ENCODE assay signal across 27 cellular contexts in the genomic region with DNA sequence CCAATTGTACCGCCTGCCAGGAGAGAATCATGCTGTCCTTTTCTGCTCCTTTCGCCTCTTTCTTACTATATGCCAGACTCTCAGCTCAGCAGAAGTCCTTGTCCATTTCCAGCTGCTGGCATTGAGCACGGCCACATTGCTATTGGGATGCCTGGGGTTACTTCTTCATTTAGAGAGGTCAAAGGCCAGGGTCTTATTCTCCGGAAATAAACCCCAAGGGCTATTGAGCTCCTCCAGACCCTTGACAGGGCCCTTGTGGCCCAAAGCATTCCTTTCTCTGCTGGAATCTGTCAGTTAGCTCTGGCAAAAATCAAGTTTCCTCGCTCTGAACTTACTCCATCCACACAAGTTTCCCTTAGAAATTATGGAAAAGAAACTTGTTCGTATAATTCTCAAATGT. TPM values are rescaled to one million over a fixed set of nuclear protein-coding genes. Genes with fewer than 3 reads are reported as not detected.
"Had no signal": no experiment of that assay in that cellular context is flagged by ENCODE, and none has a peak within 500 bp of the region (broad histone marks: within the 10 kb centered on the region; RNA-seq: fewer than 3 reads in every experiment).

No MANE protein-coding gene starts in this region.

- H3K9me3 Mint-ChIP-seq: activated CD4-positive, alpha-beta memory T cell treated with anti-CD3 and anti-CD28 coated beads, Interleukin-2, amount 10 ng/mL, durations not matched to agents 7 days and 5 days; activated CD4-positive, alpha-beta T cell treated with anti-CD3 and anti-CD28 coated beads, Interleukin-2, amount 10 ng/mL, durations not matched to agents 24 days and 14 days; activated naive CD4-positive, alpha-beta T cell treated with anti-CD3 and anti-CD28 coated beads, Interleukin-2, amount 50 U/mL, for 24 hours had no signal

- H3K27me3 Mint-ChIP-seq: activated naive CD4-positive, alpha-beta T cell treated with anti-CD3 and anti-CD28 coated beads, Interleukin-2, amount 50 U/mL, for 24 hours had no signal

- H3K27ac Mint-ChIP-seq: activated CD4-positive, alpha-beta memory T cell treated with anti-CD3 and anti-CD28 coated beads, Interleukin-2, amount 10 ng/mL, durations not matched to agents 7 days and 5 days; activated CD4-positive, alpha-beta T cell treated with anti-CD3 and anti-CD28 coated beads, Interleukin-2, amount 10 ng/mL, durations not matched to agents 24 days and 14 days; activated CD8-positive, alpha-beta memory T cell treated with anti-CD3 and anti-CD28 coated beads, Interleukin-2, amount 10 ng/mL, durations not matched to agents 7 days and 5 days; activated naive CD4-positive, alpha-beta T cell treated with anti-CD3 and anti-CD28 coated beads, Interleukin-2, amount 50 U/mL, for 24 hours; naive thymus-derived CD4-positive, alpha-beta T cell had no signal

- H3K27me3 ChIP-seq: right lobe of liver, upper lobe of right lung had no signal

- H3K27ac ChIP-seq: parathyroid adenoma, right lobe of liver, thoracic aorta, upper lobe of right lung had no signal

- H3K36me3 Mint-ChIP-seq: activated CD8-positive, alpha-beta memory T cell treated with anti-CD3 and anti-CD28 coated beads, Interleukin-2, amount 10 ng/mL, durations not matched to agents 7 days and 5 days; activated naive CD4-positive, alpha-beta T cell treated with anti-CD3 and anti-CD28 coated beads, Interleukin-2, amount 50 U/mL, for 24 hours; brain; naive thymus-derived CD4-positive, alpha-beta T cell had no signal

- H3K9me3 ChIP-seq: right lobe of liver, SK-N-SH, thoracic aorta, upper lobe of right lung had no signal

- H3K36me3 ChIP-seq: right lobe of liver, thoracic aorta, upper lobe of right lung had no signal

- DNase-seq: activated CD4-positive, alpha-beta memory T cell treated with anti-CD3 and anti-CD28 coated beads, Interleukin-2, amount 10 ng/mL, durations not matched to agents 7 days and 5 days; activated CD4-positive, alpha-beta T cell treated with anti-CD3 and anti-CD28 coated beads, Interleukin-2, amount 10 ng/mL, durations not matched to agents 24 days and 14 days; activated CD8-positive, alpha-beta memory T cell treated with anti-CD3 and anti-CD28 coated beads, Interleukin-2, amount 10 ng/mL, durations not matched to agents 7 days and 5 days; activated gamma-delta T cell; activated T-cell treated with anti-CD3 and anti-CD28 coated beads for 4 hours; anterior cingulate cortex; caudate nucleus; dermis blood vessel endothelial cell; effector CD8-positive, alpha-beta T cell; glutamatergic neuron; hippocampal formation; mesendoderm; naive thymus-derived CD4-positive, alpha-beta T cell; nucleus accumbens; right lobe of liver; SK-N-SH; stimulated activated CD4-positive, alpha-beta T cell treated with anti-CD3 and anti-CD28 coated beads, Interleukin-4, amount 100 ng/mL, for 1 hour; stimulated activated naive CD4-positive, alpha-beta T cell; upper lobe of right lung had no signal

- H3K4me1 Mint-ChIP-seq: activated CD4-positive, alpha-beta memory T cell treated with anti-CD3 and anti-CD28 coated beads, Interleukin-2, amount 10 ng/mL, durations not matched to agents 7 days and 5 days; activated CD4-positive, alpha-beta T cell treated with anti-CD3 and anti-CD28 coated beads, Interleukin-2, amount 10 ng/mL, durations not matched to agents 24 days and 14 days; activated CD8-positive, alpha-beta memory T cell treated with anti-CD3 and anti-CD28 coated beads, Interleukin-2, amount 10 ng/mL, durations not matched to agents 7 days and 5 days; activated naive CD4-positive, alpha-beta T cell treated with anti-CD3 and anti-CD28 coated beads, Interleukin-2, amount 50 U/mL, for 24 hours; naive thymus-derived CD4-positive, alpha-beta T cell had no signal

- H3K4me3 Mint-ChIP-seq: activated CD4-positive, alpha-beta memory T cell treated with anti-CD3 and anti-CD28 coated beads, Interleukin-2, amount 10 ng/mL, durations not matched to agents 7 days and 5 days; activated CD4-positive, alpha-beta T cell treated with anti-CD3 and anti-CD28 coated beads, Interleukin-2, amount 10 ng/mL, durations not matched to agents 24 days and 14 days; activated CD8-positive, alpha-beta memory T cell treated with anti-CD3 and anti-CD28 coated beads, Interleukin-2, amount 10 ng/mL, durations not matched to agents 7 days and 5 days; activated naive CD4-positive, alpha-beta T cell treated with anti-CD3 and anti-CD28 coated beads, Interleukin-2, amount 50 U/mL, for 24 hours; naive thymus-derived CD4-positive, alpha-beta T cell had no signal

- H3K9ac ChIP-seq: parathyroid adenoma, SK-N-SH had no signal

- ATAC-seq: activated CD8-positive, alpha-beta memory T cell treated with anti-CD3 and anti-CD28 coated beads, Interleukin-2, amount 10 ng/mL, durations not matched to agents 7 days and 5 days; naive thymus-derived CD4-positive, alpha-beta T cell; right lobe of liver; upper lobe of right lung had no signal

- H3K4me1 ChIP-seq: parathyroid adenoma, right lobe of liver, upper lobe of right lung had no signal

- H3K4me3 ChIP-seq: right lobe of liver, thoracic aorta, upper lobe of right lung had no signal

RNA-seq across cellular contexts. Expression of a gene that starts 11.9 kb away (rescaled TPM):
- total RNA-seq: activated CD4-positive, alpha-beta memory T cell treated with anti-CD3 and anti-CD28 coated beads, Interleukin-2, amount 10 ng/mL, durations not matched to agents 7 days and 5 days; activated CD4-positive, alpha-beta T cell treated with anti-CD3 and anti-CD28 coated beads, Interleukin-2, amount 10 ng/mL, durations not matched to agents 24 days and 14 days; activated CD8-positive, alpha-beta memory T cell treated with anti-CD3 and anti-CD28 coated beads, Interleukin-2, amount 10 ng/mL, durations not matched to agents 7 days and 5 days; dermis blood vessel endothelial cell; frontal cortex; lower leg skin; naive thymus-derived CD4-positive, alpha-beta T cell; right lobe of liver; T-helper 2 cell treated with Interferon-gamma antibody and Interleukin-4, amounts not matched to agents 100 ng/mL and 5 ng/mL, for 36 hours; thoracic aorta; upper lobe of right lung had no signal
- polyA plus RNA-seq: esophagus; naive thymus-derived CD4-positive, alpha-beta T cell; SK-N-SH had no signal

RNA-seq across cellular contexts. Expression of a gene that starts 15.7 kb away (rescaled TPM):
- total RNA-seq: dermis blood vessel endothelial cell had no signal
